9 cellular contexts compared by ENCODE assay signal in the genomic region with DNA sequence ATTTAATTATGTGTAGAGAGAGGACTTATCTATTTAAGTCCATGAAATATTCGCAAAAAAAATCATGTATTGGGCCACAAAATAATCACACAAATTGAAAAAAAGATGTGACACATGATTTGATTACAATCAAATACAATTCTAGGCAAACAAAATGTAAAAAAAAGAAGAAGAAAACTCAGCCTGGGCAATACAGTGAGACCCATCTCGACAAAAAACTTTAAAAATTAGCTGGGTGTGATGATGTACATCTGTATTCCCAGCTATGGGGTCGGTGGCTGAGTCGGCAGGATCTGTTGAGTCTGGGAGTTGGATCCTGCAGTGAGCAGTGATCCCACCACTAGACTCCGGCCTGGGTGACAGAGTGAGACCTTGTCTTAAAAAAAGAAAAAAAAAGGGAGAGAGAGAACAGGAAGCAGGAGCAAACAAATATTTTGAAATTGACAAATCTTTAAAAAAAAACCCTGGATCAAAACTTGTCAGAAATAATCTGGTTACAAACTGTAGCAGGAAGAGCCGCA. TPM values are rescaled to one million over a fixed set of nuclear protein-coding genes. Genes with fewer than 3 reads are reported as not detected.
A peak's percentile ranks its signal among the peaks of the same experiment; 100 is the strongest.
DNase-seq lines count a peak whose midpoint lies in the region; TF ChIP-seq lines count a peak whose summit lies in the region.
"Had no signal": no experiment of that assay in that cellular context is flagged by ENCODE, and none has a peak within 500 bp of the region (broad histone marks: within the 10 kb centered on the region; RNA-seq: fewer than 3 reads in every experiment).

No MANE protein-coding gene starts in this region.

- H3K9me3 Mint-ChIP-seq in Calu3 (ENCODE audit: low read depth, unreplicated experiment) = no peaks in the 10 kb centered on the region
- H3K9me3 Mint-ChIP-seq in endothelial cell (ENCODE audit: unreplicated experiment) = no peaks in the 10 kb centered on the region
- H3K9me3 Mint-ChIP-seq in osteocyte (ENCODE audit: unreplicated experiment) = no peaks in the 10 kb centered on the region

- H3K27me3 Mint-ChIP-seq in Calu3 (ENCODE audit: unreplicated experiment) (no peaks in the 10 kb centered on the region), endothelial cell (ENCODE audit: unreplicated experiment) (peaks cover 21% of the 10 kb centered on the region), osteocyte (ENCODE audit: unreplicated experiment) (peaks cover 17% of the 10 kb centered on the region)

- no peaks in the 10 kb centered on the region for H3K36me3 ChIP-seq in PC-9 (ENCODE audit: low read depth)
- no peaks in the 10 kb centered on the region for H3K36me3 ChIP-seq in MM.1S (replicated peaks; ENCODE audit: insufficient read depth, low read length)
- no peaks in the 10 kb centered on the region for H3K36me3 ChIP-seq in SJCRH30

- peak overlapping the region; percentile 98 for H3K27ac Mint-ChIP-seq in Calu3 (ENCODE audit: unreplicated experiment)
- peak overlapping the region; percentile 66 for H3K27ac Mint-ChIP-seq in endothelial cell (ENCODE audit: unreplicated experiment)
- no peak overlapping the region for H3K27ac Mint-ChIP-seq in osteocyte (ENCODE audit: unreplicated experiment)

- H3K4me3 ChIP-seq in PC-9 (peak overlapping the region; percentile 87; the same call in 1 of the 2 replicates), MM.1S (ENCODE audit: low read length) (no peak overlapping the region), SJCRH30 (no peak overlapping the region)

- H3K9me2 ChIP-seq in PC-9 (ENCODE audit: insufficient read depth) (no peaks in the 10 kb centered on the region), MM.1S (replicated peaks; ENCODE audit: insufficient read depth, low read length) (no peaks in the 10 kb centered on the region)

- no peak overlapping the region for H3K9ac ChIP-seq in MM.1S (ENCODE audit: low read length)

- H3F3A ChIP-seq in PC-9 (ENCODE audit: insufficient read depth, low read depth) (peaks cover 54% of the 10 kb centered on the region), MM.1S (ENCODE audit: insufficient read depth, low read length) (peaks cover 24% of the 10 kb centered on the region)

- H3K36me3 Mint-ChIP-seq in Calu3 (ENCODE audit: insufficient read depth, unreplicated experiment) = peaks cover 72% of the 10 kb centered on the region
- H3K36me3 Mint-ChIP-seq in endothelial cell (ENCODE audit: low read depth, unreplicated experiment) = no peaks in the 10 kb centered on the region
- H3K36me3 Mint-ChIP-seq in osteocyte (ENCODE audit: unreplicated experiment) = no peaks in the 10 kb centered on the region

- CTCF ChIA-PET in Calu3 (lab: Charles Lee) (interaction anchor here (1.5 to 1.9 kb wide), 2 partner anchors 30 to 88 kb away, joined by 5 to 6 read pairs; a partner anchor contains a TSS), PC-9 (lab: Charles Lee) (no interaction called here)

- H3K9me3 ChIP-seq in PC-9 (ENCODE audit: insufficient read depth, low read depth) (no peaks in the 10 kb centered on the region), MM.1S (replicated peaks; ENCODE audit: insufficient read depth, low read length) (no peaks in the 10 kb centered on the region), SJCRH30 (replicated peaks) (no peaks in the 10 kb centered on the region; the same call in 1 of the 2 replicates)

- POLR2A ChIA-PET in PC-9 (lab: Charles Lee; ENCODE audit: unreplicated experiment) = interaction anchor here (1.2 kb wide), 1 partner anchor 30 kb away, joined by 3 read pairs; a partner anchor contains a TSS

- peaks cover 29% of the 10 kb centered on the region for H3K4me1 Mint-ChIP-seq in Calu3 (ENCODE audit: low read depth, unreplicated experiment)
- peaks cover 10% of the 10 kb centered on the region for H3K4me1 Mint-ChIP-seq in endothelial cell (ENCODE audit: unreplicated experiment)
- peaks cover 3% of the 10 kb centered on the region for H3K4me1 Mint-ChIP-seq in osteocyte (ENCODE audit: unreplicated experiment)

- H3K27me3 ChIP-seq in PC-9 (ENCODE audit: insufficient read depth, low read depth) (no peaks in the 10 kb centered on the region), MM.1S (replicated peaks; ENCODE audit: insufficient read depth, low read length) (peaks cover 9% of the 10 kb centered on the region; the same call in 1 of the 2 replicates), SJCRH30 (peaks cover 16% of the 10 kb centered on the region; the same call in 1 of the 2 replicates)

- DNase-seq in Calu3 (no peak), PC-9 (no peak), endothelial cell (ENCODE audit: low spot score) (no peak), osteocyte (ENCODE audit: extremely low spot score, unreplicated experiment) (no peak), MM.1S (no peak), DMS79 (lab: John Stamatoyannopoulos, UW) (no peak), iPS-NIHi7 (ENCODE audit: extremely low spot score) (no peak), SJCRH30 (no peak)
- DNase-seq: NCI-H1694 had no signal

- no TSS peak for BruUV-seq in Calu3 (replicated peaks; lab: Mats Ljungman, UMichigan)
- no TSS peak for BruUV-seq in PC-9 (replicated peaks; lab: Mats Ljungman, UMichigan)

- H3K27ac ChIP-seq in PC-9 = 0 out of 2 replicates have a peak overlapping the region, but pooled peaks have one; percentile 60
- H3K27ac ChIP-seq in MM.1S (ENCODE audit: low read length) = no peak overlapping the region
- no peak overlapping the region for H3K27ac ChIP-seq in SJCRH30

- H2AFZ ChIP-seq in PC-9 (no peak overlapping the region), MM.1S (ENCODE audit: low read length) (no peak overlapping the region)

- TF ChIP-seq CTCF in Calu3 (IDR thresholded peaks at IDR 0.05; ENCODE audit: unreplicated experiment) (no peak), PC-9 (conservative IDR thresholded peaks at IDR 0.05) (no peak), endothelial cell (IDR thresholded peaks at IDR 0.05; ENCODE audit: unreplicated experiment) (no peak), osteocyte (IDR thresholded peaks at IDR 0.05) (no peak), MM.1S (IDR thresholded peaks at IDR 0.05; ENCODE audit: low read length) (no peak)

- H3K4me1 ChIP-seq in PC-9 (replicated peaks; ENCODE audit: insufficient read depth) = peaks cover 26% of the 10 kb centered on the region
- peaks cover 36% of the 10 kb centered on the region for H3K4me1 ChIP-seq in MM.1S (ENCODE audit: low read length)
- H3K4me1 ChIP-seq in SJCRH30 = peaks cover 2% of the 10 kb centered on the region; the same call in 1 of the 2 replicates

- H3K4me3 Mint-ChIP-seq in Calu3 (ENCODE audit: low read depth, unreplicated experiment) (peak overlapping the region; percentile 90), endothelial cell (ENCODE audit: unreplicated experiment) (peak overlapping the region; percentile 77), osteocyte (ENCODE audit: unreplicated experiment) (peak overlapping the region; percentile 57)

- H3K79me2 ChIP-seq in PC-9 (ENCODE audit: low read depth) (no peaks in the 10 kb centered on the region), MM.1S (ENCODE audit: low read length) (no peaks in the 10 kb centered on the region)

- H3K4me2 ChIP-seq in PC-9 (peak overlapping the region; percentile 85), MM.1S (ENCODE audit: low read depth, low read length) (no peak overlapping the region)

- H4K20me1 ChIP-seq in PC-9 (ENCODE audit: insufficient read depth) (no peaks in the 10 kb centered on the region), MM.1S (ENCODE audit: insufficient read depth, low read length) (no peaks in the 10 kb centered on the region)

- intact Hi-C loops in Calu3 (cut with micrococcal nuclease; ENCODE audit: unreplicated experiment) (no loop called here), PC-9 (cut with micrococcal nuclease; ENCODE audit: unreplicated experiment) (no loop called here)

RNA-seq across cellular contexts. Expression of a gene that starts 3.1 kb away (rescaled TPM):
- total RNA-seq in Calu3 (2022) (44.1 and 62.2 TPM in 2 replicates), PC-9 (2021) (5.9 and 16.5 TPM in 2 replicates), endothelial cell (ENCODE audit: unreplicated experiment) (6.3 TPM), osteocyte (9.0 and 10.8 TPM in 2 replicates)
- 0.51 and 0.63 TPM in 2 replicates for total RNA-seq in SJCRH30 (2014; rRNA removed; shearing (Covaris generic))

RNA-seq across cellular contexts. Expression of a gene that starts 7.5 kb away (rescaled TPM):
- total RNA-seq in Calu3 (2022) (3.6 and 5.3 TPM in 2 replicates), PC-9 (2021) (3.0 and 6.1 TPM in 2 replicates), endothelial cell (ENCODE audit: unreplicated experiment) (1.1 TPM), osteocyte (2.8 TPM in 1 of 2 replicates, not detected in the other)
- 0.71 and 2.1 TPM in 2 replicates for total RNA-seq in SJCRH30 (2014; rRNA removed; shearing (Covaris generic))

RNA-seq across cellular contexts. Expression of a gene that starts 12.8 kb away (rescaled TPM):
- total RNA-seq in Calu3 (2022) = 1.6 and 3.0 TPM in 2 replicates
- 0.72 and 4.7 TPM in 2 replicates for total RNA-seq in PC-9 (2021)
- total RNA-seq in endothelial cell (ENCODE audit: unreplicated experiment) = not detected
- 0.21 TPM in 1 of 2 replicates, not detected in the other for total RNA-seq in osteocyte
- total RNA-seq in SJCRH30 (2014; rRNA removed; shearing (Covaris generic)) = 0.05 and 0.10 TPM in 2 replicates

RNA-seq across cellular contexts. Expression of a gene that starts 24.9 kb away (rescaled TPM):
- total RNA-seq in Calu3 (2022) (73.2 and 92.0 TPM in 2 replicates), PC-9 (2021) (58.8 and 62.9 TPM in 2 replicates), endothelial cell (ENCODE audit: unreplicated experiment) (40.9 TPM), osteocyte (46.3 and 47.0 TPM in 2 replicates)
- 87.0 and 94.2 TPM in 2 replicates for total RNA-seq in SJCRH30 (2014; rRNA removed; shearing (Covaris generic))

RNA-seq across cellular contexts. Expression of a gene that starts 25.4 kb away (rescaled TPM):
- total RNA-seq in Calu3 (2022) = 85.2 and 87.1 TPM in 2 replicates
- 37.3 and 52.2 TPM in 2 replicates for total RNA-seq in PC-9 (2021)
- total RNA-seq in endothelial cell (ENCODE audit: unreplicated experiment) = 88.2 TPM
- total RNA-seq in osteocyte = 107 and 108 TPM in 2 replicates
- 39.2 and 48.8 TPM in 2 replicates for total RNA-seq in SJCRH30 (2014; rRNA removed; shearing (Covaris generic))
